Comparison of ENCODE assay signal across 13 cellular contexts in genomic region chr1:232876506-232877360, GRCh38.
"Had no signal": no experiment of that assay in that cellular context is flagged by ENCODE, and none has a peak within 500 bp of the region (broad histone marks: within the 10 kb centered on the region; RNA-seq: fewer than 3 reads in every experiment).

No MANE protein-coding gene starts in this region.

- H3K4me3 Mint-ChIP-seq: immature natural killer cell, mesothelial cell of epicardium, neural progenitor cell had no signal

- H3K9me3 ChIP-seq: lower lobe of right lung, pancreas, testis had no signal

- H3K27ac Mint-ChIP-seq: mesothelial cell of epicardium, neural progenitor cell had no signal

- H3K27ac ChIP-seq: dorsolateral prefrontal cortex, lower lobe of right lung, neural progenitor cell, pancreas, testis had no signal

- H3K9ac ChIP-seq: neural progenitor cell had no signal

- H3K4me3 ChIP-seq: dorsolateral prefrontal cortex, lower lobe of right lung, neural progenitor cell, pancreas, testis had no signal

- H3K36me3 ChIP-seq: lower lobe of right lung, neural progenitor cell, pancreas had no signal

- H3K27me3 ChIP-seq: dorsolateral prefrontal cortex, neural progenitor cell, pancreas, testis had no signal

- H3K4me1 ChIP-seq: lower lobe of right lung, neural progenitor cell, pancreas, testis had no signal

- H3K36me3 Mint-ChIP-seq: immature natural killer cell, mesothelial cell of epicardium, neural progenitor cell had no signal

- H3K9me3 Mint-ChIP-seq: immature natural killer cell had no signal

- DNase-seq: activated CD8-positive, alpha-beta memory T cell treated with anti-CD3 and anti-CD28 coated beads, Interleukin-2, amount 50 U/mL, for 4 hours; activated effector memory CD4-positive, alpha-beta T cell treated with anti-CD3 and anti-CD28 coated beads, Interleukin-2, amount 50 U/mL, for 16 hours; dorsolateral prefrontal cortex; glutamatergic neuron; immature natural killer cell; left cardiac atrium; lower lobe of right lung; pancreas; SHP77 treated with DMSO at 0.1 percent for 48 hours; stimulated activated naive CD4-positive, alpha-beta T cell treated with Interleukin-2 at 50 U/mL for 16 hours; testis had no signal

- H3K4me1 Mint-ChIP-seq: immature natural killer cell had no signal
